ENCODE assay signal across 20 cellular contexts in genomic region chr4:14653338-14653737, GRCh38.
"Had no signal": no experiment of that assay in that cellular context is flagged by ENCODE, and none has a peak within 500 bp of the region (broad histone marks: within the 10 kb centered on the region; RNA-seq: fewer than 3 reads in every experiment).

No MANE protein-coding gene starts in this region.

- H3K4me3 Mint-ChIP-seq: memory B cell; naive thymus-derived CD4-positive, alpha-beta T cell; natural killer cell had no signal

- H3K4me2 ChIP-seq: hepatocyte had no signal

- H3K4me1 ChIP-seq: esophagus muscularis mucosa, foreskin keratinocyte, gastrocnemius medialis, left ventricle myocardium inferior, lower lobe of right lung had no signal

- H3K27ac ChIP-seq: coronary artery, dorsolateral prefrontal cortex, esophagus muscularis mucosa, foreskin keratinocyte, gastrocnemius medialis, hepatocyte, left ventricle myocardium inferior, lower lobe of right lung had no signal

- H3K9me3 ChIP-seq: esophagus muscularis mucosa, gastrocnemius medialis, lower lobe of right lung had no signal

- H3K4me3 ChIP-seq: coronary artery, dorsolateral prefrontal cortex, esophagus muscularis mucosa, gastrocnemius medialis, hepatocyte, left ventricle myocardium inferior, lower lobe of right lung had no signal

- H3K9me3 Mint-ChIP-seq: memory B cell had no signal

- H3K27me3 ChIP-seq: dorsolateral prefrontal cortex, esophagus muscularis mucosa, gastrocnemius medialis, hepatocyte had no signal

- H3K36me3 Mint-ChIP-seq: memory B cell; naive thymus-derived CD4-positive, alpha-beta T cell had no signal

- H2AFZ ChIP-seq: hepatocyte had no signal

- H3K27ac Mint-ChIP-seq: memory B cell; naive thymus-derived CD4-positive, alpha-beta T cell; natural killer cell had no signal

- H3K79me2 ChIP-seq: hepatocyte had no signal

- ATAC-seq: foreskin keratinocyte; gastrocnemius medialis; left colon; left lobe of liver; lower lobe of right lung; naive thymus-derived CD4-positive, alpha-beta T cell; natural killer cell had no signal

- DNase-seq: dermis blood vessel endothelial cell; dorsolateral prefrontal cortex; effector CD4-positive, alpha-beta T cell; effector memory CD4-positive, alpha-beta T cell; foreskin keratinocyte; gastrocnemius medialis; glutamatergic neuron; head of caudate nucleus; left colon; left ventricle myocardium inferior; lower lobe of right lung; mesendoderm; midbrain; naive thymus-derived CD4-positive, alpha-beta T cell; natural killer cell had no signal

- H3K36me3 ChIP-seq: esophagus muscularis mucosa, gastrocnemius medialis, left ventricle myocardium inferior, lower lobe of right lung had no signal

- H3K4me1 Mint-ChIP-seq: memory B cell; naive thymus-derived CD4-positive, alpha-beta T cell; natural killer cell had no signal
